Comparison of ENCODE assay signal across 11 cellular contexts in genomic region chr20:48716086-48716485, GRCh38.
DNase-seq lines count a peak whose midpoint lies in the region; ATAC-seq and TF ChIP-seq lines count a peak whose summit lies in the region.
"Had no signal": no experiment of that assay in that cellular context is flagged by ENCODE, and none has a peak within 500 bp of the region (broad histone marks: within the 10 kb centered on the region; RNA-seq: fewer than 3 reads in every experiment).

No MANE protein-coding gene starts in this region.

- no peaks in the 10 kb centered on the region for H3K27me3 ChIP-seq in CD4-positive, alpha-beta memory T cell (ENCODE audit: insufficient read depth, low read length)
- H3K27me3 ChIP-seq: body of pancreas had no signal

- no peak overlapping the region for H3K4me3 ChIP-seq in CD4-positive, alpha-beta memory T cell (ENCODE audit: low read length in 2 of 2)
- H3K4me3 ChIP-seq: body of pancreas, GM23248 had no signal

- CTCF ChIA-PET in CD4-positive, alpha-beta memory T cell (lab: Charles Lee; ENCODE audit: partially characterized antibody) = interaction anchor here (0.8 to 2.8 kb wide), 4 partner anchors 146 to 161 kb away, joined by 3 to 12 read pairs (median 6); no protein-coding TSS in a partner anchor
- CTCF ChIA-PET in activated CD8-positive, alpha-beta T cell treated with anti-CD3 and anti-CD28 coated beads for 36 hours (lab: Charles Lee) = interaction anchor here (0.6 to 2.1 kb wide), 7 partner anchors 10 to 201 kb away, joined by 3 to 11 read pairs (median 4); no protein-coding TSS in a partner anchor

- peaks cover 86% of the 10 kb centered on the region for H3K4me1 ChIP-seq in CD4-positive, alpha-beta memory T cell (ENCODE audit: insufficient read depth, low read length)
- H3K4me1 ChIP-seq: body of pancreas had no signal

- in situ Hi-C loops in ACHN (cut with HindIII; ENCODE audit: low pct_ligation_motif_present, low pct_unique_long_range_greater_than_20kb, low sequenced_read_pairs) = no loop called here

- no peaks in the 10 kb centered on the region for H3K27me3 Mint-ChIP-seq in CD4-positive, alpha-beta memory T cell
- no peaks in the 10 kb centered on the region for H3K27me3 Mint-ChIP-seq in activated CD8-positive, alpha-beta T cell treated with anti-CD3 and anti-CD28 coated beads for 36 hours

- H3K9me3 Mint-ChIP-seq in CD4-positive, alpha-beta memory T cell = peaks cover 0 to 8% (median 0%) of the 10 kb centered on the region in 8 donors
- H3K9me3 Mint-ChIP-seq in activated CD8-positive, alpha-beta T cell treated with anti-CD3 and anti-CD28 coated beads for 36 hours = no peaks in the 10 kb centered on the region

- H3K27ac ChIP-seq in CD4-positive, alpha-beta memory T cell (ENCODE audit: low read depth, low read length) = peak overlapping the region; percentile 60
- H3K27ac ChIP-seq: body of pancreas, GM23248 had no signal

- H3K9me3 ChIP-seq in CD4-positive, alpha-beta memory T cell (ENCODE audit: control insufficient read depth in 1 of 2, low read length in 2 of 2) = no peaks in the 10 kb centered on the region
- H3K9me3 ChIP-seq: body of pancreas had no signal

- peaks cover 76 to 92% (median 86%) of the 10 kb centered on the region in 4 donors for H3K4me1 Mint-ChIP-seq in CD4-positive, alpha-beta memory T cell
- H3K4me1 Mint-ChIP-seq in activated CD8-positive, alpha-beta T cell treated with anti-CD3 and anti-CD28 coated beads for 36 hours (ENCODE audit: low read depth) = peaks cover 80% of the 10 kb centered on the region

- peak; percentile 79 for ATAC-seq in activated CD8-positive, alpha-beta T cell treated with anti-CD3 and anti-CD28 coated beads for 36 hours
- ATAC-seq in HG02970 (IDR thresholded peaks at IDR 0.05; ENCODE audit: low FRiP score, unreplicated experiment) = no peak
- ATAC-seq: body of pancreas had no signal

- intact Hi-C loops in CD4-positive, alpha-beta memory T cell (cut with micrococcal nuclease) = loop anchor here (2.0 to 5.0 kb wide), 2 partner anchors 46 to 111 kb away; partner anchors contain the start of gene PREX1
- intact Hi-C loops in activated CD8-positive, alpha-beta T cell treated with anti-CD3 and anti-CD28 coated beads for 36 hours (cut with micrococcal nuclease) = loop anchor here (2.0 to 5.0 kb wide), 2 partner anchors 51 to 107 kb away; no protein-coding TSS in a partner anchor

- no peak for TF ChIP-seq CTCF in activated CD8-positive, alpha-beta T cell treated with anti-CD3 and anti-CD28 coated beads for 36 hours (IDR thresholded peaks at IDR 0.05)

- peak; percentile 31 to 61 (median 44) for DNase-seq in CD4-positive, alpha-beta memory T cell
- peak; percentile 87 for DNase-seq in activated CD8-positive, alpha-beta T cell treated with anti-CD3 and anti-CD28 coated beads for 36 hours
- peak; percentile 42 for DNase-seq in central memory CD4-positive, alpha-beta T cell
- DNase-seq in stimulated activated CD4-positive, alpha-beta T cell treated with anti-CD3 and anti-CD28 coated beads, Interleukin-4, amount 100 ng/mL, for 1 hour = peak; percentile 47
- no peak for DNase-seq in NCI-H510A treated with DMSO at 0.1 percent for 48 hours (lab: John Stamatoyannopoulos, UW)
- no peak for DNase-seq in ureter (ENCODE audit: low spot score)
- DNase-seq in ACHN = no peak
- DNase-seq: body of pancreas, GM23248, NCI-H187 had no signal

- H3K27ac Mint-ChIP-seq in CD4-positive, alpha-beta memory T cell = peak overlapping the region; percentile 90 to 96 (median 93)
- peak overlapping the region; percentile 99 for H3K27ac Mint-ChIP-seq in activated CD8-positive, alpha-beta T cell treated with anti-CD3 and anti-CD28 coated beads for 36 hours

- H3K4me3 Mint-ChIP-seq in CD4-positive, alpha-beta memory T cell = peak overlapping the region; percentile 55 to 88 (median 84)
- H3K4me3 Mint-ChIP-seq in activated CD8-positive, alpha-beta T cell treated with anti-CD3 and anti-CD28 coated beads for 36 hours = peak overlapping the region; percentile 65

- POLR2A ChIA-PET in CD4-positive, alpha-beta memory T cell (lab: Charles Lee; ENCODE audit: partially characterized antibody) = interaction anchor here (0.9 to 3.8 kb wide), 5 partner anchors 12 to 111 kb away, joined by 3 to 23 read pairs (median 8); partner anchors contain the start of gene PREX1
- POLR2A ChIA-PET in activated CD8-positive, alpha-beta T cell treated with anti-CD3 and anti-CD28 coated beads for 36 hours (lab: Charles Lee) = interaction anchor here (0.8 to 10.0 kb wide), 9 partner anchors 9 to 111 kb away, joined by 3 to 81 read pairs (median 5); no protein-coding TSS in a partner anchor

- no peaks in the 10 kb centered on the region for H3K36me3 ChIP-seq in CD4-positive, alpha-beta memory T cell (ENCODE audit: insufficient read depth, low read length)

- H3K36me3 Mint-ChIP-seq in CD4-positive, alpha-beta memory T cell = peaks cover 18 to 36% of the 10 kb centered on the region in 2 donors
- peaks cover 68% of the 10 kb centered on the region for H3K36me3 Mint-ChIP-seq in activated CD8-positive, alpha-beta T cell treated with anti-CD3 and anti-CD28 coated beads for 36 hours (ENCODE audit: low read depth)

Comparison
In these comparisons a context has a peak if more than half of its experiments do, and no peak if none do; other contexts are left out.
1. DNase-seq: peak in CD4-positive, alpha-beta memory T cell (5 of 5), activated CD8-positive, alpha-beta T cell treated with anti-CD3 and anti-CD28 coated beads for 36 hours (single experiment), central memory CD4-positive, alpha-beta T cell (single experiment) and stimulated activated CD4-positive, alpha-beta T cell treated with anti-CD3 and anti-CD28 coated beads, Interleukin-4, amount 100 ng/mL, for 1 hour (single experiment); none in NCI-H510A treated with DMSO at 0.1 percent for 48 hours (single experiment), ureter (single experiment) and ACHN (single experiment).